In the genomic region with DNA sequence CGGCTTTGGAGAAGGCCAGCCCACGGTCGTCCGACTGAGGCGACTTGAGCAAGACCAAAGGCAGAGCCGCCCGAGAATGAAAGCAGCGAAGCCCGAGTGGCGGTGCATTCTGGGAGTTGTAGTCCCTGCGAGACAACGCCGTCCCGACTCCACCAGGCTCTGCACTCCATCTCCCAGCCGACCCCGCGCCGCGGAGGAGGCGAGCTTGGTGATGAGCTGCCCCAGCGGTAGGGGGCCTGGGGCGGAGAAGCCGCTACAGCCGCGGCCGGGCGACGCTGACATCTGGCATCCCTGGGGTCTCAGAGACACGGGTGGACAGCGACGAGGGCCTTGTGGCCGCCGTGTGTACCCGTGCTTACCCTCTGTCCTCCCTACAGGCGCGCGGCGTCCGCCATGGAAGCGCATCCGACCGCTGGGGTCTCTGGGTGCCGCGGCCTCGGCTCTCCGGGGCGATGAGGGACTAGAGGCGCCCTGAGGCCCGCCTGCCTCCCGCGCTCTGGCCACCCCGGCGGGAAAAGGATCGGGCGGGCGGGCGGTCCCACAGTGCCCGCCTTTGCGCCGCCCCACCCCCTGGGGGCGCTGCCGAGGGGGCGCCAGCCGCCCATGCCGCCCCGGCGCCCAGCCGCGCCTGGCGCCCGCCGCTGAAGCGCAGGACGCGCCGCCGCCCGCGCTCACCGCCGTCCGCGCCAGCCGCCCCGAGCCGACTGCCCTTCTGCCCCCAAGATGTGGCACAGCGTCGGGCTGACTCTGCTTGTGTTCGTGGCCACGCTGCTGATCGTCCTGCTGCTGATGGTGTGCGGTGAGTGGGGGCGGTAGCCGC, we compare ENCODE assay signal across 1 cellular context.
A peak's percentile ranks its signal among the peaks of the same experiment; 100 is the strongest.
TF ChIP-seq lines count a peak whose summit lies in the region.

TSS of gene SMIM13 (plus strand) at position 244 of the 820 bp plus-strand sequence. CDS start at position 724, 480 bp downstream.

TF ChIP-seq in K562, 482 proteins besides CTCF, POLR2A, EP300 and RAD21 (continued from another document and continues in another):
- TF ChIP-seq, protein P1, sequence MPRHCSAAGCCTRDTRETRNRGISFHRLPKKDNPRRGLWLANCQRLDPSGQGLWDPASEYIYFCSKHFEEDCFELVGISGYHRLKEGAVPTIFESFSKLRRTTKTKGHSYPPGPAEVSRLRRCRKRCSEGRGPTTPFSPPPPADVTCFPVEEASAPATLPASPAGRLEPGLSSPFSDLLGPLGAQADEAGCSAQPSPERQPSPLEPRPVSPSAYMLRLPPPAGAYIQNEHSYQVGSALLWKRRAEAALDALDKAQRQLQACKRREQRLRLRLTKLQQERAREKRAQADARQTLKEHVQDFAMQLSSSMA (CRISPR knock-in tag; IDR thresholded peaks at IDR 0.05): no peak
- TF ChIP-seq KAT2B (IDR thresholded peaks at IDR 0.05; ENCODE audit: low read depth, low read length): no peak
- TF ChIP-seq ZNF76 (CRISPR knock-in tag; IDR thresholded peaks at IDR 0.05; ENCODE audit: borderline replicate concordance): peak; percentile 33; the same call in 1 of the 2 replicates
- peak; percentile 23 for TF ChIP-seq MEIS2 (IDR thresholded peaks at IDR 0.05; ENCODE audit: partially characterized antibody)
- TF ChIP-seq, protein P2, sequence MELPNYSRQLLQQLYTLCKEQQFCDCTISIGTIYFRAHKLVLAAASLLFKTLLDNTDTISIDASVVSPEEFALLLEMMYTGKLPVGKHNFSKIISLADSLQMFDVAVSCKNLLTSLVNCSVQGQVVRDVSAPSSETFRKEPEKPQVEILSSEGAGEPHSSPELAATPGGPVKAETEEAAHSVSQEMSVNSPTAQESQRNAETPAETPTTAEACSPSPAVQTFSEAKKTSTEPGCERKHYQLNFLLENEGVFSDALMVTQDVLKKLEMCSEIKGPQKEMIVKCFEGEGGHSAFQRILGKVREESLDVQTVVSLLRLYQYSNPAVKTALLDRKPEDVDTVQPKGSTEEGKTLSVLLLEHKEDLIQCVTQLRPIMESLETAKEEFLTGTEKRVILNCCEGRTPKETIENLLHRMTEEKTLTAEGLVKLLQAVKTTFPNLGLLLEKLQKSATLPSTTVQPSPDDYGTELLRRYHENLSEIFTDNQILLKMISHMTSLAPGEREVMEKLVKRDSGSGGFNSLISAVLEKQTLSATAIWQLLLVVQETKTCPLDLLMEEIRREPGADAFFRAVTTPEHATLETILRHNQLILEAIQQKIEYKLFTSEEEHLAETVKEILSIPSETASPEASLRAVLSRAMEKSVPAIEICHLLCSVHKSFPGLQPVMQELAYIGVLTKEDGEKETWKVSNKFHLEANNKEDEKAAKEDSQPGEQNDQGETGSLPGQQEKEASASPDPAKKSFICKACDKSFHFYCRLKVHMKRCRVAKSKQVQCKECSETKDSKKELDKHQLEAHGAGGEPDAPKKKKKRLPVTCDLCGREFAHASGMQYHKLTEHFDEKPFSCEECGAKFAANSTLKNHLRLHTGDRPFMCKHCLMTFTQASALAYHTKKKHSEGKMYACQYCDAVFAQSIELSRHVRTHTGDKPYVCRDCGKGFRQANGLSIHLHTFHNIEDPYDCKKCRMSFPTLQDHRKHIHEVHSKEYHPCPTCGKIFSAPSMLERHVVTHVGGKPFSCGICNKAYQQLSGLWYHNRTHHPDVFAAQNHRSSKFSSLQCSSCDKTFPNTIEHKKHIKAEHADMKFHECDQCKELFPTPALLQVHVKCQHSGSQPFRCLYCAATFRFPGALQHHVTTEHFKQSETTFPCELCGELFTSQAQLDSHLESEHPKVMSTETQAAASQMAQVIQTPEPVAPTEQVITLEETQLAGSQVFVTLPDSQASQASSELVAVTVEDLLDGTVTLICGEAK (IDR thresholded peaks at IDR 0.05): peak; percentile 20; the same call in 1 of the 2 replicates
- TF ChIP-seq, protein P2 (CRISPR knock-in tag; IDR thresholded peaks at IDR 0.05): no peak
- peak; percentile 55 for TF ChIP-seq KLF1 (tag; IDR thresholded peaks at IDR 0.05)
- no peak for TF ChIP-seq RFX7 (CRISPR knock-in tag; IDR thresholded peaks at IDR 0.05)
- TF ChIP-seq NFRKB (IDR thresholded peaks at IDR 0.05; ENCODE audit: low read depth): 0 out of 2 replicates have a peak, but pooled peaks have one; percentile 50
- TF ChIP-seq HOXB6 (CRISPR knock-in tag; IDR thresholded peaks at IDR 0.05; ENCODE audit: borderline replicate concordance): no peak
- no peak for TF ChIP-seq MEF2A (IDR thresholded peaks at IDR 0.05; ENCODE audit: control insufficient read depth, low read depth, low read length)
- no peak; the same call in 1 of the 2 replicates for TF ChIP-seq ZNF12 (CRISPR knock-in tag; IDR thresholded peaks at IDR 0.05)
- TF ChIP-seq PURB (CRISPR knock-in tag; IDR thresholded peaks at IDR 0.05; ENCODE audit: low read depth): no peak
- TF ChIP-seq FOXA3 (CRISPR knock-in tag; conservative IDR thresholded peaks at IDR 0.05 in 1 of 2, IDR thresholded peaks at IDR 0.05 in 1 of 2): no peak
- TF ChIP-seq, protein P3, sequence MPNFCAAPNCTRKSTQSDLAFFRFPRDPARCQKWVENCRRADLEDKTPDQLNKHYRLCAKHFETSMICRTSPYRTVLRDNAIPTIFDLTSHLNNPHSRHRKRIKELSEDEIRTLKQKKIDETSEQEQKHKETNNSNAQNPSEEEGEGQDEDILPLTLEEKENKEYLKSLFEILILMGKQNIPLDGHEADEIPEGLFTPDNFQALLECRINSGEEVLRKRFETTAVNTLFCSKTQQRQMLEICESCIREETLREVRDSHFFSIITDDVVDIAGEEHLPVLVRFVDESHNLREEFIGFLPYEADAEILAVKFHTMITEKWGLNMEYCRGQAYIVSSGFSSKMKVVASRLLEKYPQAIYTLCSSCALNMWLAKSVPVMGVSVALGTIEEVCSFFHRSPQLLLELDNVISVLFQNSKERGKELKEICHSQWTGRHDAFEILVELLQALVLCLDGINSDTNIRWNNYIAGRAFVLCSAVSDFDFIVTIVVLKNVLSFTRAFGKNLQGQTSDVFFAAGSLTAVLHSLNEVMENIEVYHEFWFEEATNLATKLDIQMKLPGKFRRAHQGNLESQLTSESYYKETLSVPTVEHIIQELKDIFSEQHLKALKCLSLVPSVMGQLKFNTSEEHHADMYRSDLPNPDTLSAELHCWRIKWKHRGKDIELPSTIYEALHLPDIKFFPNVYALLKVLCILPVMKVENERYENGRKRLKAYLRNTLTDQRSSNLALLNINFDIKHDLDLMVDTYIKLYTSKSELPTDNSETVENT (CRISPR knock-in tag; IDR thresholded peaks at IDR 0.05): peak; percentile 35; the same call in 1 of the 2 replicates
- peak; percentile 90 to 91 for TF ChIP-seq SIX5 (IDR thresholded peaks at IDR 0.05; ENCODE audit: borderline replicate concordance in 1 of 2, insufficient read depth in 1 of 2, low read depth in 1 of 2, low read length in 2 of 2)
- TF ChIP-seq TBP (optimal IDR thresholded peaks at IDR 0.05; ENCODE audit: low read depth, low read length): peak; percentile 80
- TF ChIP-seq EP400 (IDR thresholded peaks at IDR 0.05): peak; percentile 63
- TF ChIP-seq ZNF77 (CRISPR knock-in tag; IDR thresholded peaks at IDR 0.05): 0 out of 2 replicates have a peak, but pooled peaks have one; percentile 67
- TF ChIP-seq NONO (IDR thresholded peaks at IDR 0.05; ENCODE audit: low read depth in 2 of 2, low read length in 1 of 2): peak; percentile 74 to 82; a peak in 3 of 4 replicates
- no peak for TF ChIP-seq NR2C1 (IDR thresholded peaks at IDR 0.05)
- peak; percentile 82 for TF ChIP-seq NR2C1 (tag; IDR thresholded peaks at IDR 0.05)
- TF ChIP-seq, protein P4, sequence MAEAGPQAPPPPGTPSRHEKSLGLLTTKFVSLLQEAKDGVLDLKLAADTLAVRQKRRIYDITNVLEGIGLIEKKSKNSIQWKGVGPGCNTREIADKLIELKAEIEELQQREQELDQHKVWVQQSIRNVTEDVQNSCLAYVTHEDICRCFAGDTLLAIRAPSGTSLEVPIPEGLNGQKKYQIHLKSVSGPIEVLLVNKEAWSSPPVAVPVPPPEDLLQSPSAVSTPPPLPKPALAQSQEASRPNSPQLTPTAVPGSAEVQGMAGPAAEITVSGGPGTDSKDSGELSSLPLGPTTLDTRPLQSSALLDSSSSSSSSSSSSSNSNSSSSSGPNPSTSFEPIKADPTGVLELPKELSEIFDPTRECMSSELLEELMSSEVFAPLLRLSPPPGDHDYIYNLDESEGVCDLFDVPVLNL (CRISPR knock-in tag; IDR thresholded peaks at IDR 0.05; ENCODE audit: low read depth): no peak; the same call in 1 of the 2 replicates
- TF ChIP-seq, protein P5, sequence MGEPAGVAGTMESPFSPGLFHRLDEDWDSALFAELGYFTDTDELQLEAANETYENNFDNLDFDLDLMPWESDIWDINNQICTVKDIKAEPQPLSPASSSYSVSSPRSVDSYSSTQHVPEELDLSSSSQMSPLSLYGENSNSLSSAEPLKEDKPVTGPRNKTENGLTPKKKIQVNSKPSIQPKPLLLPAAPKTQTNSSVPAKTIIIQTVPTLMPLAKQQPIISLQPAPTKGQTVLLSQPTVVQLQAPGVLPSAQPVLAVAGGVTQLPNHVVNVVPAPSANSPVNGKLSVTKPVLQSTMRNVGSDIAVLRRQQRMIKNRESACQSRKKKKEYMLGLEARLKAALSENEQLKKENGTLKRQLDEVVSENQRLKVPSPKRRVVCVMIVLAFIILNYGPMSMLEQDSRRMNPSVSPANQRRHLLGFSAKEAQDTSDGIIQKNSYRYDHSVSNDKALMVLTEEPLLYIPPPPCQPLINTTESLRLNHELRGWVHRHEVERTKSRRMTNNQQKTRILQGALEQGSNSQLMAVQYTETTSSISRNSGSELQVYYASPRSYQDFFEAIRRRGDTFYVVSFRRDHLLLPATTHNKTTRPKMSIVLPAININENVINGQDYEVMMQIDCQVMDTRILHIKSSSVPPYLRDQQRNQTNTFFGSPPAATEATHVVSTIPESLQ (CRISPR knock-in tag; IDR thresholded peaks at IDR 0.05): peak; percentile 29; the same call in 1 of the 2 replicates
- peak; percentile 71; the same call in 1 of the 2 replicates for TF ChIP-seq ZBTB7A (IDR thresholded peaks at IDR 0.05; ENCODE audit: borderline replicate concordance, control insufficient read depth, low read depth, low read length)
- peak; percentile 6 to 15; a peak in 1 of 4 replicates for TF ChIP-seq SIN3A (IDR thresholded peaks at IDR 0.05; ENCODE audit: borderline replicate concordance in 2 of 2, control insufficient read depth in 1 of 2, low read depth in 2 of 2, low read length in 2 of 2)
- 0 out of 2 replicates have a peak, but pooled peaks have one; percentile 27 for TF ChIP-seq ZNF740 (CRISPR knock-in tag; IDR thresholded peaks at IDR 0.05)
- TF ChIP-seq ZNF740 (tag; IDR thresholded peaks at IDR 0.05): no peak
- TF ChIP-seq ZNF224 (CRISPR knock-in tag; IDR thresholded peaks at IDR 0.05): no peak
- peak; percentile 92 for TF ChIP-seq PCBP1 (IDR thresholded peaks at IDR 0.05; ENCODE audit: low read depth, low read length, poor library complexity, severe bottlenecking)
- TF ChIP-seq GABPA (tag; conservative IDR thresholded peaks at IDR 0.05; ENCODE audit: low read depth): peak; percentile 48
- peak; percentile 42 for TF ChIP-seq SIN3B (IDR thresholded peaks at IDR 0.05; ENCODE audit: low read depth)
- TF ChIP-seq GTF2F1 (IDR thresholded peaks at IDR 0.05; ENCODE audit: low read depth, low read length): no peak; the same call in 1 of the 2 replicates
- TF ChIP-seq HLTF (IDR thresholded peaks at IDR 0.05): peak; percentile 79; the same call in 1 of the 2 replicates
- TF ChIP-seq TAF1 (IDR thresholded peaks at IDR 0.05; ENCODE audit: control insufficient read depth, extremely low read depth, insufficient read depth, low read length, severe bottlenecking): peak; percentile 17
- peak; percentile 39; the same call in 1 of the 2 replicates for TF ChIP-seq ETV5 (CRISPR knock-in tag; IDR thresholded peaks at IDR 0.05; ENCODE audit: low read depth)
- TF ChIP-seq HEY1 (CRISPR knock-in tag; IDR thresholded peaks at IDR 0.05; ENCODE audit: borderline replicate concordance): 0 out of 2 replicates have a peak, but pooled peaks have one; percentile 32
- TF ChIP-seq ERF (CRISPR knock-in tag; IDR thresholded peaks at IDR 0.05): peak; percentile 51
- no peak for TF ChIP-seq ZNF212 (CRISPR knock-in tag; IDR thresholded peaks at IDR 0.05)
